In the genomic region with DNA sequence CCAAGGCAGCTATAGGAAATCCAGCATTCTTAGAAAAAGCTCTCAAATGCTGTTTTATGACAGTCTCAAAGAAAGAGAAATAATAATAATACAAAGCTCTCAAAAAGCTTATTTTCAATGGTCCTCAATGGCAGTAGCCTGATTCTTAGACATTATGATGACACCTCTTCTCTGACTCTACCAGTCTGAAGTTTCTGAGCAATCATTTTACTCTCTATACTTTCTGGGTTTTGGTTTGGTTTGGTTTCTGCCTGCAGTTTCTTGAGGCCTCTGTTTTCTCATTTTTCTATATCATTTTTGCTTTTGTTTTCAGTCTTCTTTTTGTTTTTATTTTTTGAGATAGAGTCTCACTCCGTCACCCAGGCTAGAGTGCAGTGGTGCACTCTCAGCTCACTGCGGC, we compare ENCODE assay signal across 25 cellular contexts. TPM values are rescaled to one million over a fixed set of nuclear protein-coding genes. Genes with fewer than 3 reads are reported as not detected.
DNase-seq lines count a peak whose midpoint lies in the region; ATAC-seq, FAIRE-seq and TF ChIP-seq lines count a peak whose summit lies in the region.
"Had no signal": no experiment of that assay in that cellular context is flagged by ENCODE, and none has a peak within 500 bp of the region (broad histone marks: within the 10 kb centered on the region; RNA-seq: fewer than 3 reads in every experiment).

No MANE protein-coding gene starts in this region.

- H3K27me3 ChIP-seq in HepG2 (ENCODE audit: control insufficient read depth in 1 of 2, insufficient read depth in 2 of 2, low read length in 2 of 2), result no peaks in the 10 kb centered on the region; a peak in 1 of 5 replicates
- H3K27me3 ChIP-seq: BLaER1 treated with 17β-estradiol and CSF1 and Interleukin-3, amounts not matched to agents 10 nM and 100 nM had no signal

- H3K4me2 ChIP-seq in HepG2 (ENCODE audit: low read depth, low read length), result no peak overlapping the region
- H3K4me2 ChIP-seq: BLaER1 treated with 17β-estradiol and CSF1 and Interleukin-3, amounts not matched to agents 10 nM and 100 nM had no signal

- no peaks in the 10 kb centered on the region for H3K9me3 ChIP-seq in HepG2 (ENCODE audit: low read length)
- H3K9me3 ChIP-seq: BLaER1 treated with 17β-estradiol and CSF1 and Interleukin-3, amounts not matched to agents 10 nM and 100 nM; Caco-2 had no signal

- H3K79me2 ChIP-seq in HepG2 (ENCODE audit: insufficient read depth, low read length), result no peaks in the 10 kb centered on the region

- no peak overlapping the region for H3K9ac ChIP-seq in HepG2 (ENCODE audit: insufficient read depth, low read depth, low read length)
- H3K9ac ChIP-seq: BLaER1 treated with 17β-estradiol and CSF1 and Interleukin-3, amounts not matched to agents 10 nM and 100 nM had no signal

- POLR2A ChIA-PET in HepG2 (lab: Yijun Ruan, JAX), result no interaction called here

- no peak overlapping the region for H3K4me3 ChIP-seq in HepG2 (replicated peaks in 1 of 3; ENCODE audit: insufficient read depth in 1 of 3, low read depth in 2 of 3, low read length in 3 of 3)
- H3K4me3 ChIP-seq: BLaER1 treated with 17β-estradiol and CSF1 and Interleukin-3, amounts not matched to agents 10 nM and 100 nM; GM12878 had no signal

- CTCF ChIA-PET in HepG2 (lab: Yijun Ruan, JAX; ENCODE audit: low intra/inter-chr PET ratio, low total read pairs), result no interaction called here

- H3K36me3 ChIP-seq in HepG2 (replicated peaks in 1 of 2; ENCODE audit: control insufficient read depth in 1 of 2, insufficient read depth in 2 of 2, low read length in 2 of 2), result no peaks in the 10 kb centered on the region

- H4K20me1 ChIP-seq in HepG2 (ENCODE audit: insufficient read depth, low read length), result no peaks in the 10 kb centered on the region
- H4K20me1 ChIP-seq: BLaER1 treated with 17β-estradiol and CSF1 and Interleukin-3, amounts not matched to agents 10 nM and 100 nM had no signal

- no peak for TF ChIP-seq CTCF in HepG2 (CRISPR knock-in tag; IDR thresholded peaks at IDR 0.05)

- no TSS peak for BruUV-seq in HepG2 (replicated peaks; lab: Mats Ljungman, UMichigan)

- H3K4me1 ChIP-seq in HepG2 (ENCODE audit: insufficient read depth, low read length), result no peaks in the 10 kb centered on the region
- H3K4me1 ChIP-seq: BLaER1 treated with 17β-estradiol and CSF1 and Interleukin-3, amounts not matched to agents 10 nM and 100 nM; Caco-2 had no signal

- no peak overlapping the region for H2AFZ ChIP-seq in HepG2 (ENCODE audit: low read length)

- in situ Hi-C loops in HepG2 (cut with HindIII; ENCODE audit: extremely low pct_ligation_motif_present, low pct_unique_long_range_greater_than_20kb), result no loop called here

- 97% methylated on average over 2 of the region's 2 CpGs for WGBS in HepG2 (ENCODE audit: low lambda C conversion rate)

- no peak for TF ChIP-seq RAD21 in HepG2 (CRISPR knock-in tag; IDR thresholded peaks at IDR 0.05)

- TF ChIP-seq POLR2A in HepG2 (IDR thresholded peaks at IDR 0.05; ENCODE audit: insufficient read depth in 1 of 2, low read depth in 2 of 2, low read length in 2 of 2), result no peak

- no peak for TF ChIP-seq EP300 in HepG2 (IDR thresholded peaks at IDR 0.05; ENCODE audit: low read depth in 2 of 2, low read length in 2 of 2)
- TF ChIP-seq EP300 in HepG2 (CRISPR knock-in tag; IDR thresholded peaks at IDR 0.05; ENCODE audit: borderline replicate concordance), result no peak

- no peak overlapping the region for H3K27ac ChIP-seq in HepG2 (ENCODE audit: extremely low read length, insufficient read depth, low read length)
- H3K27ac ChIP-seq: BLaER1 treated with 17β-estradiol and CSF1 and Interleukin-3, amounts not matched to agents 10 nM and 100 nM; C4-2B had no signal

- peak; percentile 40 for ATAC-seq in GM18909 (IDR thresholded peaks at IDR 0.05; ENCODE audit: poor library complexity, unreplicated experiment)
- peak; percentile 71 for ATAC-seq in GM21390 (IDR thresholded peaks at IDR 0.05; ENCODE audit: unreplicated experiment)
- ATAC-seq in HG02852 (IDR thresholded peaks at IDR 0.05; ENCODE audit: unreplicated experiment), result peak; percentile 44
- no peak for ATAC-seq in HepG2
- no peak for ATAC-seq in GM18511 (IDR thresholded peaks at IDR 0.05; ENCODE audit: unreplicated experiment)
- ATAC-seq: CD8-positive, alpha-beta T cell; GM12878 had no signal

- intact Hi-C loops in HepG2 (cut with micrococcal nuclease; ENCODE audit: unreplicated experiment), result no loop called here

- DNase-seq in NCI-H1694 (lab: John Stamatoyannopoulos, UW) (no peak), HepG2 (ENCODE audit: low spot score) (no peak), hypothalamus (lab: John Stamatoyannopoulos, UW) (no peak)
- DNase-seq: 8988T; ACHN; AML-193; Caco-2; Calu3; CD4-positive, alpha-beta T cell; CD8-positive, alpha-beta T cell; DMS79 treated with DMSO at 0.1 percent for 48 hours; GF-D8 had no signal

- FAIRE-seq in HepG2 (lab: Jason Lieb, UNC), result no peak
- FAIRE-seq: A204.1, D721Med, G401.6, GM12878, GM12892, GM18507 had no signal

TF ChIP-seq in HepG2, 621 proteins besides CTCF, POLR2A, EP300 and RAD21 (continues in another document):
- TF ChIP-seq ZNF296 (CRISPR knock-in tag; conservative IDR thresholded peaks at IDR 0.05), result no peak
- TF ChIP-seq CCDC6 (CRISPR knock-in tag; IDR thresholded peaks at IDR 0.05), result no peak
- TF ChIP-seq, protein P1, sequence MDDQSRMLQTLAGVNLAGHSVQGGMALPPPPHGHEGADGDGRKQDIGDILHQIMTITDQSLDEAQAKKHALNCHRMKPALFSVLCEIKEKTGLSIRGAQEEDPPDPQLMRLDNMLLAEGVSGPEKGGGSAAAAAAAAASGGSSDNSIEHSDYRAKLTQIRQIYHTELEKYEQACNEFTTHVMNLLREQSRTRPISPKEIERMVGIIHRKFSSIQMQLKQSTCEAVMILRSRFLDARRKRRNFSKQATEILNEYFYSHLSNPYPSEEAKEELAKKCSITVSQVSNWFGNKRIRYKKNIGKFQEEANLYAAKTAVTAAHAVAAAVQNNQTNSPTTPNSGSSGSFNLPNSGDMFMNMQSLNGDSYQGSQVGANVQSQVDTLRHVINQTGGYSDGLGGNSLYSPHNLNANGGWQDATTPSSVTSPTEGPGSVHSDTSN (CRISPR knock-in tag; IDR thresholded peaks at IDR 0.05; ENCODE audit: borderline replicate concordance), result no peak
- TF ChIP-seq ZNF33B (CRISPR knock-in tag; IDR thresholded peaks at IDR 0.05), result no peak
- TF ChIP-seq HOXA9 (CRISPR knock-in tag; IDR thresholded peaks at IDR 0.05; ENCODE audit: borderline replicate concordance), result no peak
- TF ChIP-seq SATB2 (CRISPR knock-in tag; IDR thresholded peaks at IDR 0.05), result no peak
- no peak for TF ChIP-seq MTERF4 (CRISPR knock-in tag; IDR thresholded peaks at IDR 0.05)
- TF ChIP-seq ZNF10 (CRISPR knock-in tag; IDR thresholded peaks at IDR 0.05; ENCODE audit: borderline replicate concordance, low read depth), result no peak
- TF ChIP-seq KLF13 (CRISPR knock-in tag; IDR thresholded peaks at IDR 0.05), result no peak
- TF ChIP-seq MED13 (CRISPR knock-in tag; IDR thresholded peaks at IDR 0.05), result no peak
- TF ChIP-seq, protein P2, sequence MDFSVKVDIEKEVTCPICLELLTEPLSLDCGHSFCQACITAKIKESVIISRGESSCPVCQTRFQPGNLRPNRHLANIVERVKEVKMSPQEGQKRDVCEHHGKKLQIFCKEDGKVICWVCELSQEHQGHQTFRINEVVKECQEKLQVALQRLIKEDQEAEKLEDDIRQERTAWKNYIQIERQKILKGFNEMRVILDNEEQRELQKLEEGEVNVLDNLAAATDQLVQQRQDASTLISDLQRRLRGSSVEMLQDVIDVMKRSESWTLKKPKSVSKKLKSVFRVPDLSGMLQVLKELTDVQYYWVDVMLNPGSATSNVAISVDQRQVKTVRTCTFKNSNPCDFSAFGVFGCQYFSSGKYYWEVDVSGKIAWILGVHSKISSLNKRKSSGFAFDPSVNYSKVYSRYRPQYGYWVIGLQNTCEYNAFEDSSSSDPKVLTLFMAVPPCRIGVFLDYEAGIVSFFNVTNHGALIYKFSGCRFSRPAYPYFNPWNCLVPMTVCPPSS (IDR thresholded peaks at IDR 0.05), result no peak
- TF ChIP-seq ADNP (CRISPR knock-in tag; IDR thresholded peaks at IDR 0.05), result no peak
- TF ChIP-seq FOXK1 (CRISPR knock-in tag; IDR thresholded peaks at IDR 0.05; ENCODE audit: borderline replicate concordance, low read depth), result no peak
- TF ChIP-seq ZNF773 (CRISPR knock-in tag; IDR thresholded peaks at IDR 0.05; ENCODE audit: borderline replicate concordance), result no peak
- no peak for TF ChIP-seq BRD4 (CRISPR knock-in tag; IDR thresholded peaks at IDR 0.05)

RNA-seq across cellular contexts. Expression of gene TBX15, which starts 50.2 kb away (rescaled TPM):
- 0.42 and 0.49 TPM in 2 replicates for total RNA-seq in HepG2 (2016; rRNA removed; fragmentation: Illumina TruSeq; extraction: Trizol)
- not detected in 2 replicates for total RNA-seq in HepG2 (2016; cell fraction: cytosol; rRNA removed; fragmentation: Illumina TruSeq; extraction: Trizol; ENCODE audit: low read depth)
- 0.28 and 0.51 TPM in 2 replicates for total RNA-seq in HepG2 (2016; cell fraction: insoluble cytoplasmic fraction; rRNA removed; fragmentation: Illumina TruSeq; extraction: Trizol)
- total RNA-seq in HepG2 (2016; cell fraction: membrane; rRNA removed; fragmentation: Illumina TruSeq; extraction: Trizol), result 0.14 and 0.28 TPM in 2 replicates
- total RNA-seq in HepG2 (2016; cell fraction: nucleus; rRNA removed; fragmentation: Illumina TruSeq; extraction: Trizol), result 0.22 and 0.37 TPM in 2 replicates
- 1.9 and 3.5 TPM in 2 replicates for polyA plus RNA-seq in HepG2 (2011; rRNA removed)
- polyA plus RNA-seq in HepG2 (2011; cell fraction: cytosol; rRNA removed), result 1.4 and 3.5 TPM in 2 replicates
- polyA plus RNA-seq in HepG2 (2011; cell fraction: nucleus; rRNA removed), result 1.2 and 1.9 TPM in 2 replicates
- polyA plus RNA-seq in HepG2 (2012), result 5.0 and 5.5 TPM in 2 replicates
- 0.06 TPM in 2 replicates for polyA plus RNA-seq in HepG2 (2016; cell fraction: cytosol; fragmentation: Illumina TruSeq; extraction: Trizol; ENCODE audit: low read depth)
- 0.42 and 0.59 TPM in 2 replicates for polyA plus RNA-seq in HepG2 (2016; cell fraction: insoluble cytoplasmic fraction; fragmentation: Illumina TruSeq; extraction: Trizol; ENCODE audit: low read depth)
- polyA plus RNA-seq in HepG2 (2016; cell fraction: membrane; fragmentation: Illumina TruSeq; extraction: Trizol; ENCODE audit: low read depth), result 0.08 and 0.22 TPM in 2 replicates
- 0.28 and 0.34 TPM in 2 replicates for polyA plus RNA-seq in HepG2 (2016; cell fraction: nucleus; fragmentation: Illumina TruSeq; extraction: Trizol; ENCODE audit: insufficient read depth, low read depth)
- polyA minus RNA-seq in HepG2 (2011; rRNA and poly(A)+ RNA removed; ENCODE audit: low replicate concordance), result 0.58 and 4.3 TPM in 2 replicates
- polyA minus RNA-seq in HepG2 (2011; cell fraction: cytosol; rRNA and poly(A)+ RNA removed), result 1.5 and 2.6 TPM in 2 replicates
- 3.3 and 6.3 TPM in 2 replicates for polyA minus RNA-seq in HepG2 (2011; cell fraction: nucleus; rRNA and poly(A)+ RNA removed)
- total RNA-seq: Calu3; CD4-positive, alpha-beta T cell had no signal
- polyA plus RNA-seq: AG04450 had no signal

Comparison
In these comparisons a context has a peak if more than half of its experiments do, and no peak if none do; other contexts are left out.
1. ATAC-seq: peak in GM18909 (single experiment), GM21390 (single experiment) and HG02852 (single experiment); none in HepG2 (single experiment) and GM18511 (single experiment).